Comparison of ENCODE assay signal across 8 cellular contexts in the genomic region with DNA sequence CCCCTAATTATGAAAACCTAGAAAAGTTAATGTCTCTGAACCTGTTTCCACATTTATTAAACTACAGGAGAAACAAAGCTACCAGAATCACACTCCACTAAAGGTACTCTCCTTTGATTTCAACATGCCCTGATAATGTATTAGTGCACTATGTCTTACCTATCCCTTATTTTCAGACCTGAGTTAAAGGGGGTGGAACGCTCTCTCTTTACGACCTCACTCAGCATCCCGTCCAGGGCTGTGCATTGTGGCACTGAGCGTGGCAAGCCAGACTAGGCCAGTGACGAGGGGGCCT. TPM values are rescaled to one million over a fixed set of nuclear protein-coding genes. Genes with fewer than 3 reads are reported as not detected.
DNase-seq lines count a peak whose midpoint lies in the region; ATAC-seq, FAIRE-seq and TF ChIP-seq lines count a peak whose summit lies in the region.

No MANE protein-coding gene starts in this region.

- H3K4me3 ChIP-seq in CD4-positive, alpha-beta memory T cell (ENCODE audit: low read length in 2 of 2), result peak overlapping the region; percentile 90 to 97
- H3K4me3 ChIP-seq in keratinocyte (ENCODE audit: control insufficient read depth in 2 of 3, extremely low read depth in 1 of 3, insufficient read depth in 2 of 3, low read depth in 1 of 3, low read length in 3 of 3), result peak overlapping the region; percentile 87 to 97 (median 94)

- peak in 3 of 5 donors; percentile 26 to 36 (median 29) for DNase-seq in CD4-positive, alpha-beta memory T cell
- DNase-seq in activated naive CD8-positive, alpha-beta T cell treated with anti-CD3 and anti-CD28 coated beads, Interleukin-2, amount 10 ng/mL, durations not matched to agents 7 days and 5 days, result no peak
- DNase-seq in keratinocyte (ENCODE audit: low read depth, low spot score) (no peak), substantia nigra (lab: John Stamatoyannopoulos, UW) (no peak), HuH-7 (ENCODE audit: low spot score) (no peak), GOT3 (lab: John Stamatoyannopoulos, UW) (no peak)

- H2AFZ ChIP-seq in keratinocyte (ENCODE audit: control insufficient read depth, low read length), result peak overlapping the region; percentile 94

- H3K4me2 ChIP-seq in keratinocyte (ENCODE audit: control insufficient read depth, extremely low read depth, insufficient read depth, low read depth, low read length), result peak overlapping the region; percentile 77

- no peaks in the 10 kb centered on the region for H4K20me1 ChIP-seq in keratinocyte (ENCODE audit: control insufficient read depth, extremely low read depth, insufficient read depth, low read length)

- H3K36me3 ChIP-seq in CD4-positive, alpha-beta memory T cell (ENCODE audit: insufficient read depth, low read length), result peaks cover 19% of the 10 kb centered on the region
- H3K36me3 ChIP-seq in keratinocyte (ENCODE audit: control insufficient read depth in 2 of 2, extremely low read depth in 1 of 2, insufficient read depth in 2 of 2, low read length in 2 of 2), result peaks cover 5 to 14% of the 10 kb centered on the region in 2 experiments

- H3K9me1 ChIP-seq in keratinocyte (ENCODE audit: control insufficient read depth, extremely low read depth, insufficient read depth, low read length), result no peaks in the 10 kb centered on the region

- H3K4me3 Mint-ChIP-seq in CD4-positive, alpha-beta memory T cell, result peak overlapping the region; percentile 95 to 99 (median 98)
- H3K4me3 Mint-ChIP-seq in activated naive CD8-positive, alpha-beta T cell treated with anti-CD3 and anti-CD28 coated beads, Interleukin-2, amount 10 ng/mL, durations not matched to agents 7 days and 5 days, result peak overlapping the region; percentile 97

- peaks cover 13 to 41% (median 27%) of the 10 kb centered on the region in 4 donors for H3K4me1 Mint-ChIP-seq in CD4-positive, alpha-beta memory T cell
- H3K4me1 Mint-ChIP-seq in activated naive CD8-positive, alpha-beta T cell treated with anti-CD3 and anti-CD28 coated beads, Interleukin-2, amount 10 ng/mL, durations not matched to agents 7 days and 5 days, result peaks cover 20% of the 10 kb centered on the region

- H3K9ac ChIP-seq in keratinocyte (ENCODE audit: control insufficient read depth, extremely low read depth, insufficient read depth, low read length), result peak overlapping the region; percentile 96

- POLR2A ChIA-PET in CD4-positive, alpha-beta memory T cell (lab: Charles Lee; ENCODE audit: partially characterized antibody), result interaction anchor here (0.7 to 3.9 kb wide), 17 partner anchors 8 to 308 kb away, joined by 3 to 107 read pairs (median 6); partner anchors contain the start of genes ADPRS, MRPS15, OSCP1 and STK40
- POLR2A ChIA-PET in activated naive CD8-positive, alpha-beta T cell treated with anti-CD3 and anti-CD28 coated beads, Interleukin-2, amount 10 ng/mL, durations not matched to agents 7 days and 5 days (lab: Charles Lee), result interaction anchor here (0.6 to 7.2 kb wide), 5 partner anchors 12 to 173 kb away, joined by 4 to 105 read pairs (median 7); partner anchors contain the start of genes STK40 and THRAP3

- FAIRE-seq in keratinocyte (lab: Jason Lieb, UNC), result no peak

- H3K27ac ChIP-seq in CD4-positive, alpha-beta memory T cell (ENCODE audit: low read depth, low read length), result peak overlapping the region; percentile 90
- peak overlapping the region; percentile 93 for H3K27ac ChIP-seq in keratinocyte (ENCODE audit: control insufficient read depth, insufficient read depth, low read length)
- peak overlapping the region; percentile 83 for H3K27ac ChIP-seq in substantia nigra (ENCODE audit: low read depth, low read length, poor library complexity, severe bottlenecking)

- no peaks in the 10 kb centered on the region for H3K27me3 ChIP-seq in CD4-positive, alpha-beta memory T cell (ENCODE audit: insufficient read depth, low read length)
- H3K27me3 ChIP-seq in keratinocyte (ENCODE audit: control insufficient read depth, extremely low read depth, insufficient read depth, low read length), result no peaks in the 10 kb centered on the region

- H3K79me2 ChIP-seq in keratinocyte (ENCODE audit: control insufficient read depth, insufficient read depth, low read length), result peaks cover 17% of the 10 kb centered on the region

- dilution Hi-C loops in keratinocyte (cut with MboI; ENCODE audit: extremely low pct_ligation_motif_present, low sequenced_read_pairs), result no loop called here

- CTCF ChIA-PET in CD4-positive, alpha-beta memory T cell (lab: Charles Lee; ENCODE audit: partially characterized antibody), result interaction anchor here (0.7 to 6.1 kb wide), 11 partner anchors 8 to 209 kb away, joined by 3 to 23 read pairs (median 4); partner anchors contain the start of genes SH3D21 and STK40

- H3K9me3 ChIP-seq in CD4-positive, alpha-beta memory T cell (ENCODE audit: control insufficient read depth in 1 of 2, low read length in 2 of 2), result no peaks in the 10 kb centered on the region
- no peaks in the 10 kb centered on the region for H3K9me3 ChIP-seq in keratinocyte (ENCODE audit: control insufficient read depth, low read depth, low read length)

- intact Hi-C loops in CD4-positive, alpha-beta memory T cell (cut with micrococcal nuclease), result loop anchor here (1.0 kb wide), 4 partner anchors 11 to 76 kb away; no protein-coding TSS in a partner anchor

- ATAC-seq in HG02885 (IDR thresholded peaks at IDR 0.05; ENCODE audit: poor library complexity, unreplicated experiment) (peak; percentile 5), GM19023 (IDR thresholded peaks at IDR 0.05; ENCODE audit: unreplicated experiment) (no peak)
- peak; percentile 57 for ATAC-seq in activated naive CD8-positive, alpha-beta T cell treated with anti-CD3 and anti-CD28 coated beads, Interleukin-2, amount 10 ng/mL, durations not matched to agents 7 days and 5 days (ENCODE audit: low read depth)

- peaks cover 20% of the 10 kb centered on the region for H3K4me1 ChIP-seq in CD4-positive, alpha-beta memory T cell (ENCODE audit: insufficient read depth, low read length)
- H3K4me1 ChIP-seq in keratinocyte (ENCODE audit: control insufficient read depth, extremely low read depth, insufficient read depth, low read length), result peaks cover 12% of the 10 kb centered on the region

- H3K27me3 Mint-ChIP-seq in CD4-positive, alpha-beta memory T cell, result no peaks in the 10 kb centered on the region
- no peaks in the 10 kb centered on the region for H3K27me3 Mint-ChIP-seq in activated naive CD8-positive, alpha-beta T cell treated with anti-CD3 and anti-CD28 coated beads, Interleukin-2, amount 10 ng/mL, durations not matched to agents 7 days and 5 days

- TF ChIP-seq CTCF in keratinocyte (optimal IDR thresholded peaks at IDR 0.05 in 1 of 3, IDR thresholded peaks at IDR 0.05 in 1 of 3, conservative IDR thresholded peaks at IDR 0.05 in 1 of 3; ENCODE audit: extremely low read depth in 1 of 3, insufficient read depth in 2 of 3, low read length in 3 of 3), result no peak

- peak overlapping the region; percentile 89 to 100 (median 98) for H3K27ac Mint-ChIP-seq in CD4-positive, alpha-beta memory T cell
- H3K27ac Mint-ChIP-seq in activated naive CD8-positive, alpha-beta T cell treated with anti-CD3 and anti-CD28 coated beads, Interleukin-2, amount 10 ng/mL, durations not matched to agents 7 days and 5 days, result peak overlapping the region; percentile 97

- peaks cover 0 to 2% (median 0%) of the 10 kb centered on the region in 8 donors for H3K9me3 Mint-ChIP-seq in CD4-positive, alpha-beta memory T cell
- peaks cover 1% of the 10 kb centered on the region for H3K9me3 Mint-ChIP-seq in activated naive CD8-positive, alpha-beta T cell treated with anti-CD3 and anti-CD28 coated beads, Interleukin-2, amount 10 ng/mL, durations not matched to agents 7 days and 5 days

- H3K36me3 Mint-ChIP-seq in CD4-positive, alpha-beta memory T cell, result peaks cover 6 to 19% of the 10 kb centered on the region in 2 donors
- H3K36me3 Mint-ChIP-seq in activated naive CD8-positive, alpha-beta T cell treated with anti-CD3 and anti-CD28 coated beads, Interleukin-2, amount 10 ng/mL, durations not matched to agents 7 days and 5 days, result peaks cover 9% of the 10 kb centered on the region

RNA-seq across cellular contexts. Expression of gene LSM10, which starts 0.7 kb away (rescaled TPM):
- total RNA-seq in CD4-positive, alpha-beta memory T cell, result 10 to 100 TPM; 51.0 to 53.0 TPM
- 100 to 1,000 TPM; 112 to 187 TPM for polyA plus RNA-seq in CD4-positive, alpha-beta memory T cell
- total RNA-seq in activated naive CD8-positive, alpha-beta T cell treated with anti-CD3 and anti-CD28 coated beads, Interleukin-2, amount 10 ng/mL, durations not matched to agents 7 days and 5 days, result 10 to 100 TPM; 44.1 to 45.1 TPM
- 41.3 to 67.8 TPM (median 45.3 TPM) in 3 replicates for polyA plus RNA-seq in keratinocyte
- 12.7 TPM for polyA plus RNA-seq in keratinocyte (2011; ENCODE audit: low read depth)
- 43.5 and 55.1 TPM in 2 replicates for polyA plus RNA-seq in keratinocyte (2011; cell fraction: cytosol; rRNA removed)
- 15.1 and 19.6 TPM in 2 replicates for polyA plus RNA-seq in keratinocyte (2011; cell fraction: nucleus; rRNA removed)
- polyA plus RNA-seq in keratinocyte (2012; ENCODE audit: low replicate concordance), result 28.2 and 48.4 TPM in 2 replicates
- 29.0 to 51.7 TPM (median 34.5 TPM) in 3 replicates for polyA minus RNA-seq in keratinocyte
- 41.6 TPM for polyA minus RNA-seq in keratinocyte (2011; cell fraction: cytosol; rRNA and poly(A)+ RNA removed)
- 6.8 and 8.8 TPM in 2 replicates for polyA minus RNA-seq in keratinocyte (2011; cell fraction: nucleus; rRNA and poly(A)+ RNA removed)

RNA-seq across cellular contexts. Expression of gene STK40, which starts 11.3 kb away (rescaled TPM):
- total RNA-seq in CD4-positive, alpha-beta memory T cell, result 10 to 100 TPM; 52.2 to 57.4 TPM
- 10 to 100 TPM; 26.6 to 49.7 TPM for polyA plus RNA-seq in CD4-positive, alpha-beta memory T cell
- 10 to 100 TPM; 59.5 to 64.7 TPM for total RNA-seq in activated naive CD8-positive, alpha-beta T cell treated with anti-CD3 and anti-CD28 coated beads, Interleukin-2, amount 10 ng/mL, durations not matched to agents 7 days and 5 days
- polyA plus RNA-seq in keratinocyte, result 8.5 to 10.4 TPM (median 10.3 TPM) in 3 replicates
- polyA plus RNA-seq in keratinocyte (2011; ENCODE audit: low read depth), result 14.7 TPM
- 6.1 and 7.0 TPM in 2 replicates for polyA plus RNA-seq in keratinocyte (2011; cell fraction: cytosol; rRNA removed)
- polyA plus RNA-seq in keratinocyte (2011; cell fraction: nucleus; rRNA removed), result 19.3 and 23.3 TPM in 2 replicates
- 9.8 and 17.6 TPM in 2 replicates for polyA plus RNA-seq in keratinocyte (2012; ENCODE audit: low replicate concordance)
- 14.0 to 28.2 TPM (median 16.3 TPM) in 3 replicates for polyA minus RNA-seq in keratinocyte
- polyA minus RNA-seq in keratinocyte (2011; cell fraction: cytosol; rRNA and poly(A)+ RNA removed), result 6.3 TPM
- 7.2 and 8.5 TPM in 2 replicates for polyA minus RNA-seq in keratinocyte (2011; cell fraction: nucleus; rRNA and poly(A)+ RNA removed)

RNA-seq across cellular contexts. Expression of gene OSCP1, which starts 53.2 kb away (rescaled TPM):
- 1 to 10 TPM in 1 of 2 experiments, not detected in 1; 1.4 TPM for total RNA-seq in CD4-positive, alpha-beta memory T cell
- 1 to 10 TPM in 1 of 2 donors, under 1 TPM in 1; 0.93 to 1.1 TPM for polyA plus RNA-seq in CD4-positive, alpha-beta memory T cell
- 1 to 10 TPM; 1.1 to 1.8 TPM for total RNA-seq in activated naive CD8-positive, alpha-beta T cell treated with anti-CD3 and anti-CD28 coated beads, Interleukin-2, amount 10 ng/mL, durations not matched to agents 7 days and 5 days
- 7.1 to 12.5 TPM (median 9.5 TPM) in 3 replicates for polyA plus RNA-seq in keratinocyte
- 6.0 TPM for polyA plus RNA-seq in keratinocyte (2011; ENCODE audit: low read depth)
- 5.4 and 7.7 TPM in 2 replicates for polyA plus RNA-seq in keratinocyte (2011; cell fraction: cytosol; rRNA removed)
- 7.7 and 8.5 TPM in 2 replicates for polyA plus RNA-seq in keratinocyte (2011; cell fraction: nucleus; rRNA removed)
- 6.5 and 7.2 TPM in 2 replicates for polyA plus RNA-seq in keratinocyte (2012; ENCODE audit: low replicate concordance)
- polyA minus RNA-seq in keratinocyte, result 6.1 to 13.7 TPM (median 10.1 TPM) in 3 replicates
- 6.7 TPM for polyA minus RNA-seq in keratinocyte (2011; cell fraction: cytosol; rRNA and poly(A)+ RNA removed)
- polyA minus RNA-seq in keratinocyte (2011; cell fraction: nucleus; rRNA and poly(A)+ RNA removed), result 2.4 and 7.1 TPM in 2 replicates

Comparison
In these comparisons a context has a peak if more than half of its experiments do, and no peak if none do; other contexts are left out.
1. DNase-seq: peak in CD4-positive, alpha-beta memory T cell (3 of 5); none in activated naive CD8-positive, alpha-beta T cell treated with anti-CD3 and anti-CD28 coated beads, Interleukin-2, amount 10 ng/mL, durations not matched to agents 7 days and 5 days (single experiment), keratinocyte (single experiment), substantia nigra (0 of 49), HuH-7 (single experiment) and GOT3 (single experiment).
2. Peak in every context shown above with its lines, with median percentiles within 50 percentile points of each other: H3K27ac ChIP-seq.